ENCODE assay signal across 19 cellular contexts in genomic region chr2:104848526-104848925, GRCh38. TPM values are rescaled to one million over a fixed set of nuclear protein-coding genes. Genes with fewer than 3 reads are reported as not detected.
DNase-seq lines count a peak whose midpoint lies in the region; ATAC-seq, FAIRE-seq and TF ChIP-seq lines count a peak whose summit lies in the region.
"Had no signal": no experiment of that assay in that cellular context is flagged by ENCODE, and none has a peak within 500 bp of the region (broad histone marks: within the 10 kb centered on the region; RNA-seq: fewer than 3 reads in every experiment).

No MANE protein-coding gene starts in this region.

- TF ChIP-seq CTCF in GM13977 (IDR thresholded peaks at IDR 0.05; ENCODE audit: extremely low read depth, insufficient read depth, missing control alignments) (no peak), bronchial epithelial cell (IDR thresholded peaks at IDR 0.05; ENCODE audit: insufficient read depth, low read length, severe bottlenecking) (no peak), nephron (IDR thresholded peaks at IDR 0.05; ENCODE audit: unreplicated experiment in 3 of 3) (no peak), SK-N-SH (IDR thresholded peaks at IDR 0.05) (no peak), gastrocnemius medialis (IDR thresholded peaks at IDR 0.05 in 4 of 5, conservative IDR thresholded peaks at IDR 0.05 in 1 of 5) (no peak)

- CTCF ChIA-PET in SK-N-SH (lab: Yijun Ruan, JAX): interaction anchor here (0.9 to 5.0 kb wide), 15 partner anchors 8 to 1688 kb away, joined by 3 to 60 read pairs (median 4); no protein-coding TSS in a partner anchor

- H3K4me3 ChIP-seq in bronchial epithelial cell (ENCODE audit: low read depth, low read length): no peak overlapping the region
- H3K4me3 ChIP-seq in SK-N-SH (ENCODE audit: low read depth in 2 of 2, low read length in 1 of 2): no peak overlapping the region
- no peak overlapping the region for H3K4me3 ChIP-seq in gastrocnemius medialis
- H3K4me3 ChIP-seq: esophagus squamous epithelium, right atrium auricular region had no signal

- H3K4me1 ChIP-seq in SK-N-SH (ENCODE audit: control insufficient read depth in 1 of 2, insufficient read depth in 2 of 2, low read depth in 1 of 2, low read length in 1 of 2): peaks cover 0 to 7% of the 10 kb centered on the region in 2 experiments; a peak in 1 of 4 replicates
- peaks cover 29 to 38% of the 10 kb centered on the region in 2 donors for H3K4me1 ChIP-seq in gastrocnemius medialis

- peak; percentile 33 for DNase-seq in GM13977 (ENCODE audit: low spot score)
- DNase-seq in bronchial epithelial cell (ENCODE audit: low read depth): peak; percentile 3
- no peak for DNase-seq in SK-N-SH
- no peak for DNase-seq in central memory CD4-positive, alpha-beta T cell
- DNase-seq in gastrocnemius medialis: no peak
- DNase-seq: activated CD8-positive, alpha-beta T cell treated with anti-CD3 and anti-CD28 coated beads for 36 hours; CD4-positive, CD25-positive, alpha-beta regulatory T cell; esophagus squamous epithelium; H9; NCI-H2171 treated with DMSO at 0.1 percent for 48 hours; NK-92 treated with Interleukin-12 subunit alpha and Interleukin-12 subunit beta, amount 100 ng/mL, for 24 hours had no signal

- H3K9me3 ChIP-seq in SK-N-SH: no peaks in the 10 kb centered on the region
- H3K9me3 ChIP-seq in gastrocnemius medialis: no peaks in the 10 kb centered on the region
- H3K9me3 ChIP-seq: esophagus squamous epithelium, neutrophil, right atrium auricular region had no signal

- intact Hi-C loops in gastrocnemius medialis (cut with DNase I; ENCODE audit: low total_unique reads): no loop called here

- H3K9me3 Mint-ChIP-seq in nephron: no peaks in the 10 kb centered on the region
- H3K9me3 Mint-ChIP-seq: activated CD8-positive, alpha-beta T cell treated with anti-CD3 and anti-CD28 coated beads for 36 hours; dendritic cell treated with granulocyte-macrophage colony-stimulating factor and Interleukin-4, amounts not matched to agents 40 ng/mL and 50 ng/mL, for 4 days had no signal

- H3K4me3 Mint-ChIP-seq in nephron: peak overlapping the region; percentile 39 to 91 (median 42)
- H3K4me3 Mint-ChIP-seq: activated CD8-positive, alpha-beta T cell treated with anti-CD3 and anti-CD28 coated beads for 36 hours; dendritic cell treated with granulocyte-macrophage colony-stimulating factor and Interleukin-4, amounts not matched to agents 40 ng/mL and 50 ng/mL, for 4 days; H9 had no signal

- no peaks in the 10 kb centered on the region for H3K36me3 Mint-ChIP-seq in nephron (ENCODE audit: low read depth)
- H3K36me3 Mint-ChIP-seq: CD4-positive, CD25-positive, alpha-beta regulatory T cell had no signal

- in situ Hi-C loops in GM13977 (cut with MboI; ENCODE audit: low pct_unique_long_range_greater_than_20kb, low sequenced_read_pairs, unreplicated experiment) (no loop called here), gastrocnemius medialis (cut with MboI; ENCODE audit: low sequenced_read_pairs in 4 of 4) (no loop called here)

- peak overlapping the region; percentile 81 to 91 (median 89) for H3K27ac Mint-ChIP-seq in nephron
- H3K27ac Mint-ChIP-seq: activated CD8-positive, alpha-beta T cell treated with anti-CD3 and anti-CD28 coated beads for 36 hours; CD4-positive, CD25-positive, alpha-beta regulatory T cell; dendritic cell treated with granulocyte-macrophage colony-stimulating factor and Interleukin-4, amounts not matched to agents 40 ng/mL and 50 ng/mL, for 4 days; H9 had no signal

- TF ChIP-seq RAD21 in SK-N-SH (IDR thresholded peaks at IDR 0.05; ENCODE audit: low read length): no peak

- no peaks in the 10 kb centered on the region for H4K20me1 ChIP-seq in SK-N-SH (ENCODE audit: insufficient read depth)

- no peak for FAIRE-seq in bronchial epithelial cell (lab: Jason Lieb, UNC)
- FAIRE-seq: islet of Langerhans had no signal

- POLR2A ChIA-PET in SK-N-SH (lab: Yijun Ruan, JAX): no interaction called here

- no peaks in the 10 kb centered on the region for H3K36me3 ChIP-seq in bronchial epithelial cell (ENCODE audit: control insufficient read depth, insufficient read depth, low read length)
- H3K36me3 ChIP-seq in SK-N-SH (replicated peaks in 1 of 2; ENCODE audit: control insufficient read depth in 1 of 2, insufficient read depth in 2 of 2, low read length in 1 of 2): no peaks in the 10 kb centered on the region
- H3K36me3 ChIP-seq in gastrocnemius medialis: no peaks in the 10 kb centered on the region
- H3K36me3 ChIP-seq: esophagus squamous epithelium, neutrophil, right atrium auricular region had no signal

- peaks cover 100% of the 10 kb centered on the region for H3K27me3 Mint-ChIP-seq in nephron (ENCODE audit: low read depth)

- no peak overlapping the region for H2AFZ ChIP-seq in SK-N-SH (ENCODE audit: low read depth)

- H3K27me3 ChIP-seq in bronchial epithelial cell (ENCODE audit: control insufficient read depth, insufficient read depth, low read length): peaks cover 69% of the 10 kb centered on the region
- peaks cover 61% of the 10 kb centered on the region for H3K27me3 ChIP-seq in SK-N-SH (ENCODE audit: insufficient read depth)
- peaks cover 96 to 100% (median 98%) of the 10 kb centered on the region in 3 donors for H3K27me3 ChIP-seq in gastrocnemius medialis

- peaks cover 27% of the 10 kb centered on the region for H3K4me1 Mint-ChIP-seq in nephron

- H3K9me2 ChIP-seq in SK-N-SH: no peaks in the 10 kb centered on the region

- no peak for TF ChIP-seq POLR2A in gastrocnemius medialis (IDR thresholded peaks at IDR 0.05)

- 67% methylated on average over 4 of the region's 4 CpGs for WGBS in SK-N-SH (ENCODE audit: low lambda C conversion rate)

- no peaks in the 10 kb centered on the region for H3F3A ChIP-seq in SK-N-SH (replicated peaks; ENCODE audit: insufficient read depth)

- TF ChIP-seq EP300 in SK-N-SH (IDR thresholded peaks at IDR 0.05; ENCODE audit: borderline replicate concordance in 1 of 2, low read depth in 1 of 2, low read length in 1 of 2): no peak

- H3K79me2 ChIP-seq in SK-N-SH (ENCODE audit: insufficient read depth): no peaks in the 10 kb centered on the region

- no peak overlapping the region for H3K27ac ChIP-seq in SK-N-SH (ENCODE audit: low read depth in 2 of 2, low read length in 1 of 2)
- H3K27ac ChIP-seq in gastrocnemius medialis: no peak overlapping the region
- H3K27ac ChIP-seq: esophagus squamous epithelium, neutrophil, right atrium auricular region had no signal

- H3K9ac ChIP-seq in SK-N-SH: no peak overlapping the region

- ATAC-seq in HG02763 (IDR thresholded peaks at IDR 0.05; ENCODE audit: unreplicated experiment): peak; percentile 55
- ATAC-seq in HG02981 (IDR thresholded peaks at IDR 0.05; ENCODE audit: unreplicated experiment): no peak
- no peak for ATAC-seq in gastrocnemius medialis
- ATAC-seq: activated CD8-positive, alpha-beta T cell treated with anti-CD3 and anti-CD28 coated beads for 36 hours had no signal

- H3K4me2 ChIP-seq in SK-N-SH: no peak overlapping the region

TF ChIP-seq in SK-N-SH, 30 proteins besides CTCF, POLR2A, EP300 and RAD21:
- no peak for TF ChIP-seq SMC3 (IDR thresholded peaks at IDR 0.05; ENCODE audit: low read depth, low read length)
- no peak for TF ChIP-seq POLR2AphosphoS5 (IDR thresholded peaks at IDR 0.05; ENCODE audit: low read depth, low read length)
- TF ChIP-seq GABPA (IDR thresholded peaks at IDR 0.05; ENCODE audit: low read depth): no peak
- TF ChIP-seq TAF1 (IDR thresholded peaks at IDR 0.05; ENCODE audit: borderline replicate concordance, low read depth, low read length): no peak
- no peak for TF ChIP-seq CHD2 (IDR thresholded peaks at IDR 0.05; ENCODE audit: low read length, partially characterized antibody)
- TF ChIP-seq, protein P1, sequence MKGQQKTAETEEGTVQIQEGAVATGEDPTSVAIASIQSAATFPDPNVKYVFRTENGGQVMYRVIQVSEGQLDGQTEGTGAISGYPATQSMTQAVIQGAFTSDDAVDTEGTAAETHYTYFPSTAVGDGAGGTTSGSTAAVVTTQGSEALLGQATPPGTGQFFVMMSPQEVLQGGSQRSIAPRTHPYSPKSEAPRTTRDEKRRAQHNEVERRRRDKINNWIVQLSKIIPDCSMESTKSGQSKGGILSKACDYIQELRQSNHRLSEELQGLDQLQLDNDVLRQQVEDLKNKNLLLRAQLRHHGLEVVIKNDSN (IDR thresholded peaks at IDR 0.05; ENCODE audit: borderline replicate concordance, low read depth): no peak
- TF ChIP-seq PBX3 (IDR thresholded peaks at IDR 0.05): no peak
- no peak for TF ChIP-seq NFIC (IDR thresholded peaks at IDR 0.05; ENCODE audit: borderline replicate concordance)
TF ChIP-seq in SK-N-SH: peak in this region for 0.

RNA-seq across cellular contexts. Expression of gene POU3F3, which starts 5.4 kb away (rescaled TPM):
- total RNA-seq in bronchial epithelial cell (not detected in 2 replicates), gastrocnemius medialis (not detected)
- not detected in 2 replicates for polyA plus RNA-seq in SK-N-SH (2012; rRNA removed)
- 0.01 TPM in 1 of 2 replicates, not detected in the other for polyA plus RNA-seq in SK-N-SH (2012; cell fraction: cytosol; rRNA removed)
- not detected in 2 replicates for polyA plus RNA-seq in SK-N-SH (2012; cell fraction: nucleus; rRNA removed)
- total RNA-seq: activated CD8-positive, alpha-beta T cell treated with anti-CD3 and anti-CD28 coated beads for 36 hours; CD4-positive, CD25-positive, alpha-beta regulatory T cell; H9; mesenteric fat pad had no signal
- polyA plus RNA-seq: CD4-positive, CD25-positive, alpha-beta regulatory T cell had no signal

Comparison
In these comparisons a context has a peak if more than half of its experiments do, and no peak if none do; other contexts are left out.
1. DNase-seq: peak in GM13977 (single experiment) and bronchial epithelial cell (single experiment); none in SK-N-SH (single experiment), central memory CD4-positive, alpha-beta T cell (single experiment) and gastrocnemius medialis (0 of 2).